In genomic region chr1:160544647-160545046, GRCh38 we compare ENCODE assay signal across 8 cellular contexts. TPM values are rescaled to one million over a fixed set of nuclear protein-coding genes. Genes with fewer than 3 reads are reported as not detected.
A peak's percentile ranks its signal among the peaks of the same experiment; 100 is the strongest.
DNase-seq lines count a peak whose midpoint lies in the region; ATAC-seq and TF ChIP-seq lines count a peak whose summit lies in the region.

No MANE protein-coding gene starts in this region.

- peak; percentile 25 for ATAC-seq in effector memory CD8-positive, alpha-beta T cell (replicated peaks)
- ATAC-seq in stimulated activated memory B cell treated with anti-CD40 and anti-IgM and Interleukin-4, amounts not matched to agents 10 μg/mL and 1 μg/mL and 100 μg/mL, for 72 hours = no peak
- ATAC-seq in GM18861 (IDR thresholded peaks at IDR 0.05; ENCODE audit: unreplicated experiment) = no peak

- peaks cover 8% of the 10 kb centered on the region for H3K36me3 Mint-ChIP-seq in activated naive CD4-positive, alpha-beta T cell treated with anti-CD3 and anti-CD28 coated beads, Interleukin-2, amount 50 U/mL, for 24 hours
- peaks cover 11% of the 10 kb centered on the region for H3K36me3 Mint-ChIP-seq in effector memory CD8-positive, alpha-beta T cell (ENCODE audit: insufficient read depth)
- H3K36me3 Mint-ChIP-seq in stimulated activated memory B cell treated with anti-CD40 and anti-IgM and Interleukin-4, amounts not matched to agents 10 μg/mL and 1 μg/mL and 100 μg/mL, for 72 hours = peaks cover 45% of the 10 kb centered on the region

- peak overlapping the region; percentile 49 for H3K27ac ChIP-seq in OCI-LY7 (ENCODE audit: low read depth, low read length, poor library complexity, severe bottlenecking)

- peaks cover 63% of the 10 kb centered on the region for H3K4me1 Mint-ChIP-seq in activated naive CD4-positive, alpha-beta T cell treated with anti-CD3 and anti-CD28 coated beads, Interleukin-2, amount 50 U/mL, for 24 hours
- H3K4me1 Mint-ChIP-seq in effector memory CD8-positive, alpha-beta T cell (ENCODE audit: low read depth in 2 of 2) = peaks cover 42 to 52% of the 10 kb centered on the region in 2 donors
- peaks cover 79% of the 10 kb centered on the region for H3K4me1 Mint-ChIP-seq in stimulated activated memory B cell treated with anti-CD40 and anti-IgM and Interleukin-4, amounts not matched to agents 10 μg/mL and 1 μg/mL and 100 μg/mL, for 72 hours

- H3K27ac Mint-ChIP-seq in activated naive CD4-positive, alpha-beta T cell treated with anti-CD3 and anti-CD28 coated beads, Interleukin-2, amount 50 U/mL, for 24 hours = peak overlapping the region; percentile 95
- peak overlapping the region in 1 of 2 donors; percentile 15 for H3K27ac Mint-ChIP-seq in effector memory CD8-positive, alpha-beta T cell
- H3K27ac Mint-ChIP-seq in stimulated activated memory B cell treated with anti-CD40 and anti-IgM and Interleukin-4, amounts not matched to agents 10 μg/mL and 1 μg/mL and 100 μg/mL, for 72 hours = peak overlapping the region; percentile 83

- POLR2A ChIA-PET in OCI-LY7 (lab: Charles Lee) = interaction anchor here (0.8 to 1.4 kb wide), 5 partner anchors 8 to 116 kb away, joined by 3 to 4 read pairs (median 3); partner anchors contain the start of gene SLAMF6

- H3K27me3 Mint-ChIP-seq in activated naive CD4-positive, alpha-beta T cell treated with anti-CD3 and anti-CD28 coated beads, Interleukin-2, amount 50 U/mL, for 24 hours = no peaks in the 10 kb centered on the region
- H3K27me3 Mint-ChIP-seq in effector memory CD8-positive, alpha-beta T cell = no peaks in the 10 kb centered on the region
- no peaks in the 10 kb centered on the region for H3K27me3 Mint-ChIP-seq in stimulated activated memory B cell treated with anti-CD40 and anti-IgM and Interleukin-4, amounts not matched to agents 10 μg/mL and 1 μg/mL and 100 μg/mL, for 72 hours

- intact Hi-C loops in OCI-LY7 (cut with micrococcal nuclease; ENCODE audit: unreplicated experiment) = loop anchor here (1.0 to 5.0 kb wide), 2 partner anchors 116 to 128 kb away; no protein-coding TSS in a partner anchor

- DNase-seq in activated naive CD4-positive, alpha-beta T cell treated with anti-CD3 and anti-CD28 coated beads, Interleukin-2, amount 50 U/mL, for 16 hours = no peak
- peak; percentile 79 for DNase-seq in OCI-LY7 (ENCODE audit: low spot score)
- DNase-seq in effector memory CD8-positive, alpha-beta T cell = peak in 1 of 3 experiments; percentile 33
- DNase-seq in NCI-H187 treated with DMSO at 0.1 percent for 48 hours (lab: John Stamatoyannopoulos, UW) = no peak
- DNase-seq in foreskin melanocyte = no peak

- no TSS peak for BruUV-seq in OCI-LY7 (replicated peaks; lab: Mats Ljungman, UMichigan)

- H3K4me3 Mint-ChIP-seq in activated naive CD4-positive, alpha-beta T cell treated with anti-CD3 and anti-CD28 coated beads, Interleukin-2, amount 50 U/mL, for 24 hours = peak overlapping the region; percentile 49
- peak overlapping the region in 1 of 2 donors; percentile 10 for H3K4me3 Mint-ChIP-seq in effector memory CD8-positive, alpha-beta T cell
- no peak overlapping the region for H3K4me3 Mint-ChIP-seq in stimulated activated memory B cell treated with anti-CD40 and anti-IgM and Interleukin-4, amounts not matched to agents 10 μg/mL and 1 μg/mL and 100 μg/mL, for 72 hours

- H3K4me2 ChIP-seq in OCI-LY7 (ENCODE audit: low read length) = peak overlapping the region; percentile 14; the same call in 1 of the 2 replicates

- peak overlapping the region; percentile 71; the same call in 1 of the 2 replicates for H2AFZ ChIP-seq in OCI-LY7 (ENCODE audit: low read length)

- peaks cover 82% of the 10 kb centered on the region for H3K4me1 ChIP-seq in OCI-LY7 (ENCODE audit: insufficient read depth, low read length, poor library complexity, severe bottlenecking)

- peak; percentile 93 for TF ChIP-seq CTCF in OCI-LY7 (conservative IDR thresholded peaks at IDR 0.05; ENCODE audit: low read length)

- no peaks in the 10 kb centered on the region for H4K20me1 ChIP-seq in OCI-LY7 (ENCODE audit: insufficient read depth, low read length)

- no peak overlapping the region for H3K4me3 ChIP-seq in OCI-LY7 (ENCODE audit: low read depth, low read length, poor library complexity, severe bottlenecking)

- H3K79me2 ChIP-seq in OCI-LY7 (ENCODE audit: insufficient read depth, low read depth, low read length) = no peaks in the 10 kb centered on the region

- H3K9me3 ChIP-seq in OCI-LY7 (ENCODE audit: low read length) = no peaks in the 10 kb centered on the region

- peaks cover 27% of the 10 kb centered on the region for H3K36me3 ChIP-seq in OCI-LY7 (ENCODE audit: insufficient read depth, low read length)

- CTCF ChIA-PET in OCI-LY7 (lab: Charles Lee; ENCODE audit: unreplicated experiment) = interaction anchor here (0.9 to 1.3 kb wide), 3 partner anchors 10 to 93 kb away, joined by 3 read pairs; no protein-coding TSS in a partner anchor

- no peaks in the 10 kb centered on the region for H3K9me3 Mint-ChIP-seq in activated naive CD4-positive, alpha-beta T cell treated with anti-CD3 and anti-CD28 coated beads, Interleukin-2, amount 50 U/mL, for 24 hours
- H3K9me3 Mint-ChIP-seq in effector memory CD8-positive, alpha-beta T cell = no peaks in the 10 kb centered on the region
- H3K9me3 Mint-ChIP-seq in stimulated activated memory B cell treated with anti-CD40 and anti-IgM and Interleukin-4, amounts not matched to agents 10 μg/mL and 1 μg/mL and 100 μg/mL, for 72 hours = no peaks in the 10 kb centered on the region

- no peaks in the 10 kb centered on the region for H3K9me2 ChIP-seq in OCI-LY7 (ENCODE audit: insufficient read depth, low read length)

RNA-seq across cellular contexts. Expression of gene SLAMF6, which starts 21.6 kb away (rescaled TPM):
- total RNA-seq in OCI-LY7 (2014; rRNA removed; shearing (Covaris generic)) = 39.8 and 43.0 TPM in 2 replicates
- total RNA-seq in OCI-LY7 (2022) = 65.1 and 72.4 TPM in 2 replicates

RNA-seq across cellular contexts. Expression of gene CD84, which starts 34.6 kb away (rescaled TPM):
- total RNA-seq in OCI-LY7 (2014; rRNA removed; shearing (Covaris generic)) = 23.3 and 23.4 TPM in 2 replicates
- total RNA-seq in OCI-LY7 (2022) = 22.2 and 28.8 TPM in 2 replicates
